1 cellular context compared by ENCODE assay signal in genomic region chr12:50934981-50935807, GRCh38.
TF ChIP-seq lines count a peak whose summit lies in the region.

No MANE protein-coding gene starts in this region.

TF ChIP-seq in WTC11, 78 proteins besides CTCF, POLR2A, EP300 and RAD21 (continued from another document):
- TF ChIP-seq, protein P1, sequence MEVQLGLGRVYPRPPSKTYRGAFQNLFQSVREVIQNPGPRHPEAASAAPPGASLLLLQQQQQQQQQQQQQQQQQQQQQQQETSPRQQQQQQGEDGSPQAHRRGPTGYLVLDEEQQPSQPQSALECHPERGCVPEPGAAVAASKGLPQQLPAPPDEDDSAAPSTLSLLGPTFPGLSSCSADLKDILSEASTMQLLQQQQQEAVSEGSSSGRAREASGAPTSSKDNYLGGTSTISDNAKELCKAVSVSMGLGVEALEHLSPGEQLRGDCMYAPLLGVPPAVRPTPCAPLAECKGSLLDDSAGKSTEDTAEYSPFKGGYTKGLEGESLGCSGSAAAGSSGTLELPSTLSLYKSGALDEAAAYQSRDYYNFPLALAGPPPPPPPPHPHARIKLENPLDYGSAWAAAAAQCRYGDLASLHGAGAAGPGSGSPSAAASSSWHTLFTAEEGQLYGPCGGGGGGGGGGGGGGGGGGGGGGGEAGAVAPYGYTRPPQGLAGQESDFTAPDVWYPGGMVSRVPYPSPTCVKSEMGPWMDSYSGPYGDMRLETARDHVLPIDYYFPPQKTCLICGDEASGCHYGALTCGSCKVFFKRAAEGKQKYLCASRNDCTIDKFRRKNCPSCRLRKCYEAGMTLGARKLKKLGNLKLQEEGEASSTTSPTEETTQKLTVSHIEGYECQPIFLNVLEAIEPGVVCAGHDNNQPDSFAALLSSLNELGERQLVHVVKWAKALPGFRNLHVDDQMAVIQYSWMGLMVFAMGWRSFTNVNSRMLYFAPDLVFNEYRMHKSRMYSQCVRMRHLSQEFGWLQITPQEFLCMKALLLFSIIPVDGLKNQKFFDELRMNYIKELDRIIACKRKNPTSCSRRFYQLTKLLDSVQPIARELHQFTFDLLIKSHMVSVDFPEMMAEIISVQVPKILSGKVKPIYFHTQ (CRISPR knock-in tag; IDR thresholded peaks at IDR 0.05): no peak
- TF ChIP-seq ZNF416 (CRISPR knock-in tag; IDR thresholded peaks at IDR 0.05) (no peak), FOXK1 (CRISPR knock-in tag; IDR thresholded peaks at IDR 0.05) (no peak), PRRX2 (CRISPR knock-in tag; IDR thresholded peaks at IDR 0.05) (no peak), NFYB (CRISPR knock-in tag; conservative IDR thresholded peaks at IDR 0.05; ENCODE audit: low read depth) (no peak), ZSCAN18 (CRISPR knock-in tag; IDR thresholded peaks at IDR 0.05) (no peak), USF2 (CRISPR knock-in tag; IDR thresholded peaks at IDR 0.05) (no peak)
- TF ChIP-seq, protein P2, sequence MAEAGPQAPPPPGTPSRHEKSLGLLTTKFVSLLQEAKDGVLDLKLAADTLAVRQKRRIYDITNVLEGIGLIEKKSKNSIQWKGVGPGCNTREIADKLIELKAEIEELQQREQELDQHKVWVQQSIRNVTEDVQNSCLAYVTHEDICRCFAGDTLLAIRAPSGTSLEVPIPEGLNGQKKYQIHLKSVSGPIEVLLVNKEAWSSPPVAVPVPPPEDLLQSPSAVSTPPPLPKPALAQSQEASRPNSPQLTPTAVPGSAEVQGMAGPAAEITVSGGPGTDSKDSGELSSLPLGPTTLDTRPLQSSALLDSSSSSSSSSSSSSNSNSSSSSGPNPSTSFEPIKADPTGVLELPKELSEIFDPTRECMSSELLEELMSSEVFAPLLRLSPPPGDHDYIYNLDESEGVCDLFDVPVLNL (CRISPR knock-in tag; IDR thresholded peaks at IDR 0.05; ENCODE audit: borderline replicate concordance, low read depth): no peak
